1 cellular context compared by ENCODE assay signal in the genomic region with DNA sequence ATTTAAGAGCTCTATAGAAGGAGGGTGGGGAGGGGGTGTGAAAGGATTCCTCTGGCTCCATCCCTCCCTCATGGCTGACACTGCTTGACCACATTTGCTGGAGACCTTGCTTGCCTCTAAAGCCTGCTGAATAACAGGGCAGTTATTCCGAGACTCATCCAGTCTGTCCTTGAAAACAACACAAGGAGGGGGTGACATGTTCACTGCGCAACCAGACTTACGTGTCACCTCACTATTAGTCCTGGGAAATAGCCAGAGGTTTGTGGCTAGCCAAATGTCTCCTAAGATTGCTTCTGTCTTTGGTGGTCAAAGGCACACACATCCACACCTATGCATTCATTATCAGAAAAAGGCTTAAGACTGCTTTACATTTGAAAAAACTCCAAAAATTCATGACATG.
TF ChIP-seq lines count a peak whose summit lies in the region.

No MANE protein-coding gene starts in this region.

TF ChIP-seq in GM23338, 12 proteins besides CTCF, POLR2A, EP300 and RAD21 (continued from another document):
- TF ChIP-seq REST (IDR thresholded peaks at IDR 0.05; ENCODE audit: unreplicated experiment), result no peak
- TF ChIP-seq ZNF114 (CRISPR knock-in tag; IDR thresholded peaks at IDR 0.05), result no peak
- TF ChIP-seq STAT1 (IDR thresholded peaks at IDR 0.05; ENCODE audit: unreplicated experiment), result no peak
- no peak for TF ChIP-seq JUNB (IDR thresholded peaks at IDR 0.05; ENCODE audit: unreplicated experiment)
- TF ChIP-seq EZH2phosphoT487 (IDR thresholded peaks at IDR 0.05; ENCODE audit: unreplicated experiment), result no peak
- TF ChIP-seq, protein P1, sequence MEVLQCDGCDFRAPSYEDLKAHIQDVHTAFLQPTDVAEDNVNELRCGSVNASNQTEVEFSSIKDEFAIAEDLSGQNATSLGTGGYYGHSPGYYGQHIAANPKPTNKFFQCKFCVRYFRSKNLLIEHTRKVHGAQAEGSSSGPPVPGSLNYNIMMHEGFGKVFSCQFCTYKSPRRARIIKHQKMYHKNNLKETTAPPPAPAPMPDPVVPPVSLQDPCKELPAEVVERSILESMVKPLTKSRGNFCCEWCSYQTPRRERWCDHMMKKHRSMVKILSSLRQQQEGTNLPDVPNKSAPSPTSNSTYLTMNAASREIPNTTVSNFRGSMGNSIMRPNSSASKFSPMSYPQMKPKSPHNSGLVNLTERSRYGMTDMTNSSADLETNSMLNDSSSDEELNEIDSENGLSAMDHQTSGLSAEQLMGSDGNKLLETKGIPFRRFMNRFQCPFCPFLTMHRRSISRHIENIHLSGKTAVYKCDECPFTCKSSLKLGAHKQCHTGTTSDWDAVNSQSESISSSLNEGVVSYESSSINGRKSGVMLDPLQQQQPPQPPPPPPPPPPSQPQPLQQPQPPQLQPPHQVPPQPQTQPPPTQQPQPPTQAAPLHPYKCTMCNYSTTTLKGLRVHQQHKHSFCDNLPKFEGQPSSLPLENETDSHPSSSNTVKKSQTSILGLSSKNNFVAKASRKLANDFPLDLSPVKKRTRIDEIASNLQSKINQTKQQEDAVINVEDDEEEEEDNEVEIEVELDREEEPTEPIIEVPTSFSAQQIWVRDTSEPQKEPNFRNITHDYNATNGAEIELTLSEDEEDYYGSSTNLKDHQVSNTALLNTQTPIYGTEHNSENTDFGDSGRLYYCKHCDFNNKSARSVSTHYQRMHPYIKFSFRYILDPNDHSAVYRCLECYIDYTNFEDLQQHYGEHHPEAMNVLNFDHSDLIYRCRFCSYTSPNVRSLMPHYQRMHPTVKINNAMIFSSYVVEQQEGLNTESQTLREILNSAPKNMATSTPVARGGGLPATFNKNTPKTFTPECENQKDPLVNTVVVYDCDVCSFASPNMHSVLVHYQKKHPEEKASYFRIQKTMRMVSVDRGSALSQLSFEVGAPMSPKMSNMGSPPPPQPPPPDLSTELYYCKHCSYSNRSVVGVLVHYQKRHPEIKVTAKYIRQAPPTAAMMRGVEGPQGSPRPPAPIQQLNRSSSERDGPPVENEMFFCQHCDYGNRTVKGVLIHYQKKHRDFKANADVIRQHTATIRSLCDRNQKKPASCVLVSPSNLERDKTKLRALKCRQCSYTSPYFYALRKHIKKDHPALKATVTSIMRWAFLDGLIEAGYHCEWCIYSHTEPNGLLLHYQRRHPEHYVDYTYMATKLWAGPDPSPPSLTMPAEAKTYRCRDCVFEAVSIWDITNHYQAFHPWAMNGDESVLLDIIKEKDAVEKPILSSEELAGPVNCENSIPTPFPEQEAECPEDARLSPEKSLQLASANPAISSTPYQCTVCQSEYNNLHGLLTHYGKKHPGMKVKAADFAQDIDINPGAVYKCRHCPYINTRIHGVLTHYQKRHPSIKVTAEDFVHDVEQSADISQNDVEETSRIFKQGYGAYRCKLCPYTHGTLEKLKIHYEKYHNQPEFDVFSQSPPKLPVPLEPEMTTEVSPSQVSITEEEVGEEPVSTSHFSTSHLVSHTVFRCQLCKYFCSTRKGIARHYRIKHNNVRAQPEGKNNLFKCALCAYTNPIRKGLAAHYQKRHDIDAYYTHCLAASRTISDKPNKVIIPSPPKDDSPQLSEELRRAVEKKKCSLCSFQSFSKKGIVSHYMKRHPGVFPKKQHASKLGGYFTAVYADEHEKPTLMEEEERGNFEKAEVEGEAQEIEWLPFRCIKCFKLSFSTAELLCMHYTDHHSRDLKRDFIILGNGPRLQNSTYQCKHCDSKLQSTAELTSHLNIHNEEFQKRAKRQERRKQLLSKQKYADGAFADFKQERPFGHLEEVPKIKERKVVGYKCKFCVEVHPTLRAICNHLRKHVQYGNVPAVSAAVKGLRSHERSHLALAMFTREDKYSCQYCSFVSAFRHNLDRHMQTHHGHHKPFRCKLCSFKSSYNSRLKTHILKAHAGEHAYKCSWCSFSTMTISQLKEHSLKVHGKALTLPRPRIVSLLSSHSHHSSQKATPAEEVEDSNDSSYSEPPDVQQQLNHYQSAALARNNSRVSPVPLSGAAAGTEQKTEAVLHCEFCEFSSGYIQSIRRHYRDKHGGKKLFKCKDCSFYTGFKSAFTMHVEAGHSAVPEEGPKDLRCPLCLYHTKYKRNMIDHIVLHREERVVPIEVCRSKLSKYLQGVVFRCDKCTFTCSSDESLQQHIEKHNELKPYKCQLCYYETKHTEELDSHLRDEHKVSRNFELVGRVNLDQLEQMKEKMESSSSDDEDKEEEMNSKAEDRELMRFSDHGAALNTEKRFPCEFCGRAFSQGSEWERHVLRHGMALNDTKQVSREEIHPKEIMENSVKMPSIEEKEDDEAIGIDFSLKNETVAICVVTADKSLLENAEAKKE (CRISPR knock-in tag; IDR thresholded peaks at IDR 0.05), result no peak
- no peak for TF ChIP-seq EZH2 (IDR thresholded peaks at IDR 0.05; ENCODE audit: low read depth, unreplicated experiment)
TF ChIP-seq in GM23338: peak in this region for 0.
